In genomic region chr2:79824086-79824786, GRCh38 we compare ENCODE assay signal across 17 cellular contexts.
"Had no signal": no experiment of that assay in that cellular context is flagged by ENCODE, and none has a peak within 500 bp of the region (broad histone marks: within the 10 kb centered on the region; RNA-seq: fewer than 3 reads in every experiment).

No MANE protein-coding gene starts in this region.

- H3K9me3 ChIP-seq: gastrocnemius medialis, heart right ventricle, pancreas had no signal

- H3K27me3 ChIP-seq: gastrocnemius medialis, heart right ventricle, pancreas had no signal

- H3K27ac ChIP-seq: coronary artery, gastrocnemius medialis, heart right ventricle, pancreas had no signal

- H3K4me3 Mint-ChIP-seq: naive thymus-derived CD4-positive, alpha-beta T cell had no signal

- H3K4me1 Mint-ChIP-seq: naive thymus-derived CD4-positive, alpha-beta T cell had no signal

- H3K27me3 Mint-ChIP-seq: naive thymus-derived CD4-positive, alpha-beta T cell had no signal

- H3K4me3 ChIP-seq: coronary artery, gastrocnemius medialis, heart right ventricle, pancreas, smooth muscle cell had no signal

- H3K36me3 Mint-ChIP-seq: naive thymus-derived CD4-positive, alpha-beta T cell had no signal

- H3K36me3 ChIP-seq: gastrocnemius medialis, heart right ventricle, pancreas had no signal

- H3K4me1 ChIP-seq: gastrocnemius medialis, heart right ventricle, pancreas had no signal

- ATAC-seq: gastrocnemius medialis; heart right ventricle; naive thymus-derived CD4-positive, alpha-beta T cell; pancreas; right cardiac atrium had no signal

- FAIRE-seq: islet of Langerhans, pancreas had no signal

- H3K27ac Mint-ChIP-seq: naive thymus-derived CD4-positive, alpha-beta T cell; progenitor cell of endocrine pancreas had no signal

- DNase-seq: effector CD4-positive, alpha-beta T cell; gastrocnemius medialis; heart right ventricle; hypothalamus; kidney glomerular epithelial cell; mesendoderm; naive thymus-derived CD4-positive, alpha-beta T cell; nucleus accumbens; pancreas; right cardiac atrium; stimulated activated CD4-positive, alpha-beta T cell treated with anti-CD3 and anti-CD28 coated beads, Interleukin-2, amount 100 ng/mL, for 48 hours; stimulated activated naive CD4-positive, alpha-beta T cell treated with Interleukin-2 at 50 U/mL for 16 hours; trophoblast cell had no signal

- H3K4me2 ChIP-seq: smooth muscle cell had no signal
